In the genomic region with DNA sequence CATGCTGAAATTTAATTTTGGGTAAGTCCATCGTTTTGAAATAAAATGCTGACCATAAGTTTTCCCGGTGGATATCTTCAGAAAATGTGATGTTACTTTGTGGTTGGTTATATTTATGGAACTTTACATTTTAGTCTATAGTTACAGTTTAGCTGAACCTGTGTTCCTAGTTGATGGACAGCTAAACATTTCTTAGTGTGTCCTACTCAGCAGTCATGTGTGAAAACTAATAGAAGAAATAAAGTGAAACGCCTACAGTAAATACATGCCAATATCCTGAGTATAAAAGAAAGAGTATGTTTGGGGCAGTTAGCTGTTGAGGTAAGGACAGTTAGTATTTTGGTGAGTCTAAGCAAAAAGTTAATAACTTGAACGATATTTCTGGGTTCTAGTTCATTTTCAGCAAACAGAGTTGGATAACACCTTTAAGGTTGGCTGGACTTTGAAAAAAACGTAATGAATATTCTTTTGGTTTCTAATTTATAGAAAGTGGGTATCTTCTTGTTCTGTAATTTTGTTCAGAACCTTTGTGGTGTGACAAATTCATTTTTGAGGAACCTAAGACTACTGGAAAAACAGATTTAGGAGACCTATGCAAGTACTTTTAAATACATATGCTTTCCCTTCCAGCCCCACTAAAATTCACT, we compare ENCODE assay signal across 16 cellular contexts.
"Had no signal": no experiment of that assay in that cellular context is flagged by ENCODE, and none has a peak within 500 bp of the region (broad histone marks: within the 10 kb centered on the region; RNA-seq: fewer than 3 reads in every experiment).

No MANE protein-coding gene starts in this region.

- FAIRE-seq: colon, endometrium had no signal

- H3K4me3 Mint-ChIP-seq: activated CD4-positive, alpha-beta memory T cell treated with anti-CD3 and anti-CD28 coated beads, Interleukin-2, amount 10 ng/mL, durations not matched to agents 7 days and 5 days; activated T-cell treated with anti-CD3 and anti-CD28 coated beads, Interleukin-2, amount 50 U/mL, for 4 hours had no signal

- DNase-seq: activated CD4-positive, alpha-beta memory T cell treated with anti-CD3 and anti-CD28 coated beads, Interleukin-2, amount 10 ng/mL, durations not matched to agents 7 days and 5 days; activated effector memory CD4-positive, alpha-beta T cell treated with Interleukin-2 at 50 U/mL for 16 hours; activated naive CD4-positive, alpha-beta T cell treated with anti-CD3 and anti-CD28 coated beads, Interleukin-2, amount 50 U/mL, for 16 hours; activated T-cell treated with anti-CD3 and anti-CD28 coated beads, Interleukin-2, amount 50 U/mL, for 4 hours; amygdala; body of pancreas; caudate nucleus; left cardiac atrium; naive thymus-derived CD4-positive, alpha-beta T cell; stimulated activated CD4-positive, alpha-beta T cell treated with anti-CD3 and anti-CD28 coated beads, Interleukin-12 subunit alpha, Interleukin-12 subunit beta, amount 100 ng/mL, for 4 hours; stimulated activated CD4-positive, alpha-beta T cell treated with anti-CD3 and anti-CD28 coated beads, Interleukin-2, amount 100 ng/mL, for 24 hours; stimulated activated naive CD4-positive, alpha-beta T cell; T-helper 9 cell had no signal

- H3K27ac Mint-ChIP-seq: activated CD4-positive, alpha-beta memory T cell treated with anti-CD3 and anti-CD28 coated beads, Interleukin-2, amount 10 ng/mL, durations not matched to agents 7 days and 5 days had no signal

- H3K27ac ChIP-seq: gastroesophageal sphincter had no signal

- H3K27me3 Mint-ChIP-seq: activated CD4-positive, alpha-beta memory T cell treated with anti-CD3 and anti-CD28 coated beads, Interleukin-2, amount 10 ng/mL, durations not matched to agents 7 days and 5 days; naive thymus-derived CD4-positive, alpha-beta T cell had no signal

- H3K9me3 Mint-ChIP-seq: activated CD4-positive, alpha-beta memory T cell treated with anti-CD3 and anti-CD28 coated beads, Interleukin-2, amount 10 ng/mL, durations not matched to agents 7 days and 5 days; activated T-cell treated with anti-CD3 and anti-CD28 coated beads, Interleukin-2, amount 50 U/mL, for 4 hours; naive thymus-derived CD4-positive, alpha-beta T cell had no signal

- H3K27me3 ChIP-seq: body of pancreas, gastroesophageal sphincter had no signal

- H3K9me3 ChIP-seq: body of pancreas, gastroesophageal sphincter had no signal

- ATAC-seq: activated T-cell treated with anti-CD3 and anti-CD28 coated beads, Interleukin-2, amount 50 U/mL, for 4 hours; body of pancreas; gastroesophageal sphincter; left cardiac atrium; naive thymus-derived CD4-positive, alpha-beta T cell had no signal
